Comparison of ENCODE assay signal across 7 cellular contexts in genomic region chr3:11090551-11090950, GRCh38.
"Had no signal": no experiment of that assay in that cellular context is flagged by ENCODE, and none has a peak within 500 bp of the region (broad histone marks: within the 10 kb centered on the region; RNA-seq: fewer than 3 reads in every experiment).

No MANE protein-coding gene starts in this region.

- H3K4me2 ChIP-seq: GM23338 had no signal

- H3K4me3 ChIP-seq: GM23338 had no signal

- DNase-seq: H9, HCEC 1CT, KBM-7 had no signal

- ATAC-seq: GM23338, HepG2 had no signal

- H3K36me3 Mint-ChIP-seq: IgD-negative memory B cell had no signal

- H3K27ac ChIP-seq: HL-60 had no signal

- H3K4me1 Mint-ChIP-seq: GM23338, H9 had no signal

- H3K27ac Mint-ChIP-seq: GM23338, H9, IgD-negative memory B cell had no signal

- H3K4me3 Mint-ChIP-seq: GM23338, H9, IgD-negative memory B cell had no signal

- H2AFZ ChIP-seq: GM23338 had no signal

- H3K9me3 Mint-ChIP-seq: IgD-negative memory B cell had no signal
